ENCODE assay signal across 15 cellular contexts in the genomic region with DNA sequence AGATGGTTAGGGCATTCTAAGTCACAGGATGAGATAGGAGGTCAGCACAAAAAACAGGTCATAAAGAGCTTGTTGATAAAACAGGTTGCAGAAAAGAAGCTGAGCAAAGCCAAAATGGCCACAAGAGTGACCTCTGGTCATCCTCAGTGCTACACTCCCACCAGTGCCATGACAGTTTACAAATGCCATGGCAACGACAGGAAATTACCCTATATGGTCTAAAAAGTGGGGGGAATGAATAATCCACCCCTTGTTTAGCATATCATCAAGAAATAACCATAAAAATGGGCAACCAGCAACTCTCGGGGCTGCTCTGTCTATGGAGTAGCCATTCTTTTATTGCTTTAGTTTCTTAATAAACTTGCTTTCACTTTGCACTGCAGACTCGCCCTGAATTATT. TPM values are rescaled to one million over a fixed set of nuclear protein-coding genes. Genes with fewer than 3 reads are reported as not detected.
"Had no signal": no experiment of that assay in that cellular context is flagged by ENCODE, and none has a peak within 500 bp of the region (broad histone marks: within the 10 kb centered on the region; RNA-seq: fewer than 3 reads in every experiment).

No MANE protein-coding gene starts in this region.

RNA-seq across cellular contexts. Expression of a gene that starts 30.2 kb away (rescaled TPM):
- total RNA-seq: activated B cell treated with CpG ODN at 0.5 μM for 24 hours; activated CD4-positive, alpha-beta memory T cell treated with anti-CD3 and anti-CD28 coated beads for 36 hours; activated CD4-positive, alpha-beta T cell treated with anti-CD3 and anti-CD28 coated beads, Interleukin-2, amount 10 ng/mL, durations not matched to agents 24 days and 14 days; activated CD8-positive, alpha-beta memory T cell treated with anti-CD3 and anti-CD28 coated beads for 36 hours; activated CD8-positive, alpha-beta T cell treated with anti-CD3 and anti-CD28 coated beads for 36 hours; activated naive CD4-positive, alpha-beta T cell treated with anti-CD3 and anti-CD28 coated beads for 36 hours; activated naive CD4-positive, alpha-beta T cell treated with anti-CD3 and anti-CD28 coated beads, Interleukin-2, amount 50 U/mL, for 72 hours; activated naive CD8-positive, alpha-beta T cell treated with anti-CD3 and anti-CD28 coated beads for 36 hours; activated T-cell treated with anti-CD3 and anti-CD28 coated beads, Interleukin-2, amount 50 U/mL, for 4 hours; activated T-cell treated with anti-CD3 and anti-CD28 coated beads, Interleukin-2, amount 50 U/mL, for 72 hours; activated T-helper 1 cell treated with anti-CD3 and anti-CD28 coated beads, Interleukin-12 subunit alpha, Interleukin-12 subunit beta, Interleukin-2, Interleukin-4 antibody, amounts not matched to agents 30 ng/mL and 10 ng/mL and 1 ng/mL, durations not matched to agents 14 hours and 24 hours and 36 hours; activated T-helper 17 cell treated with anti-CD3 and anti-CD28 coated beads, Interleukin-2, amount 50 U/mL, for 72 hours; aorta; astrocyte; cardiac septum had no signal
